Comparison of ENCODE assay signal across 8 cellular contexts in the genomic region with DNA sequence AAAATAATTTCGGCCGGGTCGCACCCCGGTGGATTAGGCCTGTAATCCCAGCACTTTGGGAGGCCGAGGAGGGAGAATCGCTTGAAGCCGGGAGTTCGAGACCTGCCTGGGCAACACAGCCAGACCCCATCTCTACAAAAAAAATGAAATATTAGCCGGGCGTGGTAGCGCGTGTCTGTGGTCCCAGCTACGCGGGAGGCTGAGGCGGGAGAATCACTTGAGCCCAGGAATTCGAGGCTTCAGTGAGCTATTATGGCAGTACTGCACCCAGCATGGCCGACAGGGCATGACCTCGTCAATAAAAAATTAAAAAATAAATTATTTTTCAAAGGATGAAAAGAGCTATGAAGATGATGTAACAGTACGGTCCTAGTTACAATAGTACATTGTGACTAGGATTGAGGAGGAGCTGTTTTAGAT. TPM values are rescaled to one million over a fixed set of nuclear protein-coding genes. Genes with fewer than 3 reads are reported as not detected.
DNase-seq lines count a peak whose midpoint lies in the region; ATAC-seq, FAIRE-seq and TF ChIP-seq lines count a peak whose summit lies in the region.

No MANE protein-coding gene starts in this region.

- H3K4me3 ChIP-seq in kidney (ENCODE audit: low read length in 2 of 2) (peak overlapping the region; percentile 97 to 100), thoracic aorta (peak overlapping the region; percentile 78)

- H3K4me1 ChIP-seq in kidney (ENCODE audit: control insufficient read depth in 1 of 2, insufficient read depth in 1 of 2, low read depth in 1 of 2, low read length in 2 of 2): peaks cover 6 to 11% of the 10 kb centered on the region in 2 donors
- H3K4me1 ChIP-seq in thoracic aorta (ENCODE audit: control insufficient read depth in 1 of 2, low read depth in 2 of 2): peaks cover 9 to 26% of the 10 kb centered on the region in 2 donors

- H3K4me3 Mint-ChIP-seq in activated CD4-positive, alpha-beta T cell treated with anti-CD3 and anti-CD28 coated beads, Interleukin-2, amount 10 ng/mL, durations not matched to agents 7 days and 5 days: peak overlapping the region; percentile 90
- peak overlapping the region; percentile 98 for H3K4me3 Mint-ChIP-seq in activated T-helper 1 cell treated with anti-CD3 and anti-CD28 coated beads, Interleukin-12 subunit alpha, Interleukin-12 subunit beta, Interleukin-2, Interleukin-4 antibody, amounts not matched to agents 30 ng/mL and 10 ng/mL and 1 ng/mL, durations not matched to agents 14 hours and 24 hours and 36 hours

- no peaks in the 10 kb centered on the region for H3K27me3 ChIP-seq in thoracic aorta (replicated peaks; ENCODE audit: insufficient read depth)

- TF ChIP-seq CTCF in kidney (IDR thresholded peaks at IDR 0.05; ENCODE audit: borderline replicate concordance, extremely low read depth, insufficient read depth) (no peak), thoracic aorta (IDR thresholded peaks at IDR 0.05) (no peak)

- CTCF ChIA-PET in activated CD4-positive, alpha-beta T cell treated with anti-CD3 and anti-CD28 coated beads, Interleukin-2, amount 10 ng/mL, durations not matched to agents 7 days and 5 days (lab: Charles Lee): interaction anchor here (0.6 to 0.9 kb wide), 3 partner anchors 15 to 224 kb away, joined by 3 to 4 read pairs (median 3); no protein-coding TSS in a partner anchor

- no peak for ATAC-seq in thoracic aorta (ENCODE audit: insufficient number of reproducible peaks, low FRiP score, low read depth)
- ATAC-seq in left lobe of liver: no peak
- no peak for ATAC-seq in GM18519 (IDR thresholded peaks at IDR 0.05; ENCODE audit: low FRiP score, unreplicated experiment)

- FAIRE-seq in kidney (lab: Jason Lieb, UNC): no peak

- peak overlapping the region; percentile 89 to 99 for H3K9ac ChIP-seq in kidney (ENCODE audit: low read length in 2 of 2)

- no peak for DNase-seq in activated CD4-positive, alpha-beta T cell treated with anti-CD3 and anti-CD28 coated beads, Interleukin-2, amount 10 ng/mL, durations not matched to agents 7 days and 5 days
- DNase-seq in activated CD4-positive, alpha-beta T cell treated with anti-CD3 and anti-CD28 coated beads for 4 hours: no peak
- DNase-seq in activated T-helper 1 cell treated with anti-CD3 and anti-CD28 coated beads, Interleukin-12 subunit alpha, Interleukin-12 subunit beta, Interleukin-2, Interleukin-4 antibody, amounts not matched to agents 30 ng/mL and 10 ng/mL and 1 ng/mL, durations not matched to agents 14 hours and 24 hours and 36 hours (ENCODE audit: low spot score): no peak
- DNase-seq in kidney (no peak), thoracic aorta (ENCODE audit: low spot score) (no peak), NCI-H1436 (lab: John Stamatoyannopoulos, UW) (no peak), left lobe of liver (ENCODE audit: low spot score) (no peak)

- H3K27ac ChIP-seq in kidney (ENCODE audit: low read depth in 2 of 2, low read length in 2 of 2) (peak overlapping the region in 1 of 2 donors; percentile 78), thoracic aorta (peak overlapping the region; percentile 62 to 86)

- POLR2A ChIA-PET in activated CD4-positive, alpha-beta T cell treated with anti-CD3 and anti-CD28 coated beads, Interleukin-2, amount 10 ng/mL, durations not matched to agents 7 days and 5 days (lab: Charles Lee): no interaction called here

- H3K4me1 Mint-ChIP-seq in activated CD4-positive, alpha-beta T cell treated with anti-CD3 and anti-CD28 coated beads, Interleukin-2, amount 10 ng/mL, durations not matched to agents 7 days and 5 days: peaks cover 35% of the 10 kb centered on the region
- peaks cover 35% of the 10 kb centered on the region for H3K4me1 Mint-ChIP-seq in activated T-helper 1 cell treated with anti-CD3 and anti-CD28 coated beads, Interleukin-12 subunit alpha, Interleukin-12 subunit beta, Interleukin-2, Interleukin-4 antibody, amounts not matched to agents 30 ng/mL and 10 ng/mL and 1 ng/mL, durations not matched to agents 14 hours and 24 hours and 36 hours (ENCODE audit: low read depth)

- peaks cover 23% of the 10 kb centered on the region for H3K36me3 Mint-ChIP-seq in activated CD4-positive, alpha-beta T cell treated with anti-CD3 and anti-CD28 coated beads, Interleukin-2, amount 10 ng/mL, durations not matched to agents 7 days and 5 days (ENCODE audit: low read depth)
- peaks cover 23% of the 10 kb centered on the region for H3K36me3 Mint-ChIP-seq in activated T-helper 1 cell treated with anti-CD3 and anti-CD28 coated beads, Interleukin-12 subunit alpha, Interleukin-12 subunit beta, Interleukin-2, Interleukin-4 antibody, amounts not matched to agents 30 ng/mL and 10 ng/mL and 1 ng/mL, durations not matched to agents 14 hours and 24 hours and 36 hours (ENCODE audit: low read depth)

- intact Hi-C loops in activated T-helper 1 cell treated with anti-CD3 and anti-CD28 coated beads, Interleukin-12 subunit alpha, Interleukin-12 subunit beta, Interleukin-2, Interleukin-4 antibody, amounts not matched to agents 30 ng/mL and 10 ng/mL and 1 ng/mL, durations not matched to agents 14 hours and 24 hours and 36 hours (cut with micrococcal nuclease): loop anchor here (5.0 kb wide), 2 partner anchors 128 to 338 kb away; a partner anchor contains a TSS
- intact Hi-C loops in kidney (cut with DNase I): no loop called here

- H3K9me3 ChIP-seq in kidney (ENCODE audit: control insufficient read depth in 1 of 2, low read length in 2 of 2) (no peaks in the 10 kb centered on the region), thoracic aorta (no peaks in the 10 kb centered on the region)

- H3K27ac Mint-ChIP-seq in activated CD4-positive, alpha-beta T cell treated with anti-CD3 and anti-CD28 coated beads, Interleukin-2, amount 10 ng/mL, durations not matched to agents 7 days and 5 days: peak overlapping the region; percentile 99
- H3K27ac Mint-ChIP-seq in activated T-helper 1 cell treated with anti-CD3 and anti-CD28 coated beads, Interleukin-12 subunit alpha, Interleukin-12 subunit beta, Interleukin-2, Interleukin-4 antibody, amounts not matched to agents 30 ng/mL and 10 ng/mL and 1 ng/mL, durations not matched to agents 14 hours and 24 hours and 36 hours: peak overlapping the region; percentile 97

- H3K36me3 ChIP-seq in kidney (ENCODE audit: control insufficient read depth in 1 of 2, insufficient read depth in 2 of 2, low read length in 2 of 2) (peaks cover 15% of the 10 kb centered on the region in 2 donors), thoracic aorta (peaks cover 23% of the 10 kb centered on the region)

- no peaks in the 10 kb centered on the region for H3K27me3 Mint-ChIP-seq in activated CD4-positive, alpha-beta T cell treated with anti-CD3 and anti-CD28 coated beads, Interleukin-2, amount 10 ng/mL, durations not matched to agents 7 days and 5 days
- H3K27me3 Mint-ChIP-seq in activated T-helper 1 cell treated with anti-CD3 and anti-CD28 coated beads, Interleukin-12 subunit alpha, Interleukin-12 subunit beta, Interleukin-2, Interleukin-4 antibody, amounts not matched to agents 30 ng/mL and 10 ng/mL and 1 ng/mL, durations not matched to agents 14 hours and 24 hours and 36 hours (ENCODE audit: insufficient read depth): no peaks in the 10 kb centered on the region

- H3K9me3 Mint-ChIP-seq in activated CD4-positive, alpha-beta T cell treated with anti-CD3 and anti-CD28 coated beads, Interleukin-2, amount 10 ng/mL, durations not matched to agents 7 days and 5 days: no peaks in the 10 kb centered on the region
- no peaks in the 10 kb centered on the region for H3K9me3 Mint-ChIP-seq in activated T-helper 1 cell treated with anti-CD3 and anti-CD28 coated beads, Interleukin-12 subunit alpha, Interleukin-12 subunit beta, Interleukin-2, Interleukin-4 antibody, amounts not matched to agents 30 ng/mL and 10 ng/mL and 1 ng/mL, durations not matched to agents 14 hours and 24 hours and 36 hours

RNA-seq across cellular contexts. Expression of a gene that starts 0.5 kb away (rescaled TPM):
- 10 to 100 TPM; 46.7 to 47.8 TPM for total RNA-seq in activated CD4-positive, alpha-beta T cell treated with anti-CD3 and anti-CD28 coated beads, Interleukin-2, amount 10 ng/mL, durations not matched to agents 7 days and 5 days
- total RNA-seq in activated T-helper 1 cell treated with anti-CD3 and anti-CD28 coated beads, Interleukin-12 subunit alpha, Interleukin-12 subunit beta, Interleukin-2, Interleukin-4 antibody, amounts not matched to agents 30 ng/mL and 10 ng/mL and 1 ng/mL, durations not matched to agents 14 hours and 24 hours and 36 hours: 65.8 and 66.1 TPM in 2 replicates
- 21.1 TPM for total RNA-seq in kidney
- polyA plus RNA-seq in kidney (ENCODE audit: insufficient read depth, low read depth, low replicate concordance): 7.7 TPM
- total RNA-seq in thoracic aorta: 10 to 100 TPM; 17.4 to 29.9 TPM
- 7.5 TPM for total RNA-seq in left lobe of liver

RNA-seq across cellular contexts. Expression of a gene that starts 0.7 kb away (rescaled TPM):
- total RNA-seq in activated CD4-positive, alpha-beta T cell treated with anti-CD3 and anti-CD28 coated beads, Interleukin-2, amount 10 ng/mL, durations not matched to agents 7 days and 5 days: 10 to 100 TPM; 64.4 to 66.2 TPM
- 74.8 and 76.5 TPM in 2 replicates for total RNA-seq in activated T-helper 1 cell treated with anti-CD3 and anti-CD28 coated beads, Interleukin-12 subunit alpha, Interleukin-12 subunit beta, Interleukin-2, Interleukin-4 antibody, amounts not matched to agents 30 ng/mL and 10 ng/mL and 1 ng/mL, durations not matched to agents 14 hours and 24 hours and 36 hours
- total RNA-seq in kidney (48.0 TPM), thoracic aorta (100 to 1,000 TPM; 154 to 177 TPM), left lobe of liver (23.9 TPM)
- 25.0 TPM for polyA plus RNA-seq in kidney (ENCODE audit: insufficient read depth, low read depth, low replicate concordance)

RNA-seq across cellular contexts. Expression of a gene that starts 32.3 kb away (rescaled TPM):
- 10 to 100 TPM; 35.9 to 38.3 TPM for total RNA-seq in activated CD4-positive, alpha-beta T cell treated with anti-CD3 and anti-CD28 coated beads, Interleukin-2, amount 10 ng/mL, durations not matched to agents 7 days and 5 days
- 72.1 and 72.3 TPM in 2 replicates for total RNA-seq in activated T-helper 1 cell treated with anti-CD3 and anti-CD28 coated beads, Interleukin-12 subunit alpha, Interleukin-12 subunit beta, Interleukin-2, Interleukin-4 antibody, amounts not matched to agents 30 ng/mL and 10 ng/mL and 1 ng/mL, durations not matched to agents 14 hours and 24 hours and 36 hours
- total RNA-seq in kidney (20.3 TPM), thoracic aorta (10 to 100 TPM; 20.6 to 41.8 TPM), left lobe of liver (10.0 TPM)
- 9.2 TPM for polyA plus RNA-seq in kidney (ENCODE audit: insufficient read depth, low read depth, low replicate concordance)

RNA-seq across cellular contexts. Expression of a gene that starts 36.8 kb away (rescaled TPM):
- total RNA-seq in activated CD4-positive, alpha-beta T cell treated with anti-CD3 and anti-CD28 coated beads, Interleukin-2, amount 10 ng/mL, durations not matched to agents 7 days and 5 days: 1 to 10 TPM; 4.0 to 4.7 TPM
- total RNA-seq in activated T-helper 1 cell treated with anti-CD3 and anti-CD28 coated beads, Interleukin-12 subunit alpha, Interleukin-12 subunit beta, Interleukin-2, Interleukin-4 antibody, amounts not matched to agents 30 ng/mL and 10 ng/mL and 1 ng/mL, durations not matched to agents 14 hours and 24 hours and 36 hours: 2.8 and 3.0 TPM in 2 replicates
- total RNA-seq in kidney: 31.6 TPM
- 12.5 TPM for polyA plus RNA-seq in kidney (ENCODE audit: insufficient read depth, low read depth, low replicate concordance)
- 1 to 10 TPM; 4.6 to 8.7 TPM for total RNA-seq in thoracic aorta
- 1.5 TPM for total RNA-seq in left lobe of liver

RNA-seq across cellular contexts. Expression of a gene that starts 49.8 kb away (rescaled TPM):
- 100 to 1,000 TPM; 138 to 168 TPM for total RNA-seq in activated CD4-positive, alpha-beta T cell treated with anti-CD3 and anti-CD28 coated beads, Interleukin-2, amount 10 ng/mL, durations not matched to agents 7 days and 5 days
- total RNA-seq in activated T-helper 1 cell treated with anti-CD3 and anti-CD28 coated beads, Interleukin-12 subunit alpha, Interleukin-12 subunit beta, Interleukin-2, Interleukin-4 antibody, amounts not matched to agents 30 ng/mL and 10 ng/mL and 1 ng/mL, durations not matched to agents 14 hours and 24 hours and 36 hours: 201 and 206 TPM in 2 replicates
- total RNA-seq in kidney (229 TPM), thoracic aorta (100 to 1,000 TPM; 150 to 152 TPM), left lobe of liver (266 TPM)
- polyA plus RNA-seq in kidney (ENCODE audit: insufficient read depth, low read depth, low replicate concordance): 89.1 TPM
